In the genomic region with DNA sequence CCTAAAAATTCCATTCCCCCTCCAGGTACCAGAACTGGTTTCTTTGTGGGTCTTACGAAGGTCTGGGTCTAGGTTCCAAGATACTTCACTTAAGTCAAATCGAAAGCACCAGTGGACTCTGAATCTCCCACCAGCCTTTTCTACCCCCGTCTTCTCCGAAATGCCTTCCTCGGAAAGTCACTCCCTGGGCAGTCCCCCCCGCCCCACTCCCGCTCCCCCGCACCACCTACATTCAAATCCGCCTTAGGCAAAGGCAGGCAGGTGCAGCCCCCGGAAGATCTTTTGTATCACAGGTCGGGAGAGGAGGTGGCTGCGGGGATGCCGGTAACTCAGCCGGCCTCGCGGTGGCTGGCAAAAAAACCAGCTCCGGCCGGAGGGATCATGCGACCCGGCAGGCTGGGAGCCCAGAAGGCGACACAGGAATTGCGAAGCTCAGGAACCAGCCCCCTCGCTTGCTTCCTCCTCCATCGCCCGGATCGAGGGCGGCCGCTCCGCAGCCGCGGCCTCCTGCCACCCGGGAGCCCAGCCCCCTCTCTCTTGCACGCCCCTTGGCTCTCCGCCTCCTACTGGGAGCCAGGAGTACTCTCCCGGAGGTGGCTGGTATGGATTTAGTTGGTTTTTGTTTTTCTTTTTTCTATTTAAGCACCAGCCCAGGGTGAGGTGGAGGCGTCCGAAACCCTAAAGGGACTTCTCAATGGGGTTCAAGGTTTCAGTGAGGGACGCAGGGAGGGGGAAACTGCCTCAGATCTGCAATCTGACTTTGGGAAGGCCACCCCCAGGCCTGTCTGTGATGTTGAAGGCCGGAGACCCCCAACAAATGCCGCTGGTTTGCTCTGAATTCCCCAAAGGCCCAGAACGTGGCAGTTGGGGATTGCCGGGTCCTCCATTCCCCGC, we compare ENCODE assay signal across 1 cellular context.
TF ChIP-seq lines count a peak whose summit lies in the region.

A gene (minus strand): TSS at position 481 of the 894 bp plus-strand sequence. CDS start 650 bp downstream, outside the sequence.

TF ChIP-seq in H1, 55 proteins besides CTCF, POLR2A, EP300 and RAD21:
- TF ChIP-seq TAF7 (optimal IDR thresholded peaks at IDR 0.05; ENCODE audit: borderline replicate concordance, low read depth, low read length) (peak; percentile 60), KDM5A (IDR thresholded peaks at IDR 0.05; ENCODE audit: low read length) (no peak), CREB1 (IDR thresholded peaks at IDR 0.05) (no peak), BACH1 (IDR thresholded peaks at IDR 0.05; ENCODE audit: low read length) (no peak), TEAD4 (IDR thresholded peaks at IDR 0.05; ENCODE audit: low read depth, low read length) (no peak; the same call in 1 of the 2 replicates), EZH2 (IDR thresholded peaks at IDR 0.05; ENCODE audit: low read depth, low read length, severe bottlenecking) (no peak), TAF1 (IDR thresholded peaks at IDR 0.05; ENCODE audit: low read depth, low read length) (peak; percentile 77), CTBP2 (IDR thresholded peaks at IDR 0.05; ENCODE audit: borderline replicate concordance, insufficient read depth, insufficient read length, low read length) (peak; percentile 44), NRF1 (IDR thresholded peaks at IDR 0.05; ENCODE audit: low read depth, low read length) (no peak), YY1 (IDR thresholded peaks at IDR 0.05; ENCODE audit: low read depth, low read length) (no peak), RBBP5 (IDR thresholded peaks at IDR 0.05; ENCODE audit: borderline replicate concordance, low read depth, low read length) (peak; percentile 72; the same call in 1 of the 2 replicates), MAFK (IDR thresholded peaks at IDR 0.05; ENCODE audit: low read depth, low read length) (no peak), KDM1A (IDR thresholded peaks at IDR 0.05; ENCODE audit: borderline replicate concordance, low read length) (no peak), GTF2F1 (IDR thresholded peaks at IDR 0.05; ENCODE audit: borderline replicate concordance, low read depth, low read length) (no peak), TBP (IDR thresholded peaks at IDR 0.05; ENCODE audit: low read depth, low read length) (peak; percentile 34), TCF12 (IDR thresholded peaks at IDR 0.05; ENCODE audit: low read depth, low read length) (no peak), POLR2AphosphoS5 (IDR thresholded peaks at IDR 0.05; ENCODE audit: low read depth, low read length) (peak; percentile 74; the same call in 1 of the 2 replicates), RXRA (IDR thresholded peaks at IDR 0.05; ENCODE audit: insufficient read depth, low read depth, low read length) (no peak), SP2 (IDR thresholded peaks at IDR 0.05; ENCODE audit: low read length) (no peak), BCL11A (IDR thresholded peaks at IDR 0.05; ENCODE audit: low read depth in 2 of 2, low read length in 2 of 2) (no peak), JUN (IDR thresholded peaks at IDR 0.05; ENCODE audit: low read depth, low read length) (no peak), GABPA (IDR thresholded peaks at IDR 0.05; ENCODE audit: borderline replicate concordance, insufficient read depth, low read length) (no peak; the same call in 1 of the 2 replicates), CEBPB (IDR thresholded peaks at IDR 0.05; ENCODE audit: low read depth, low read length) (no peak), SIN3A (conservative IDR thresholded peaks at IDR 0.05 in 1 of 2, IDR thresholded peaks at IDR 0.05 in 1 of 2; ENCODE audit: low read depth in 1 of 2, low read length in 2 of 2) (peak; percentile 54 to 86; a peak in 2 of 4 replicates), CHD1 (IDR thresholded peaks at IDR 0.05; ENCODE audit: low read depth, low read length) (no peak; the same call in 1 of the 2 replicates), NANOG (IDR thresholded peaks at IDR 0.05; ENCODE audit: insufficient read depth, low read depth, low read length, poor library complexity, severe bottlenecking) (no peak), HDAC6 (IDR thresholded peaks at IDR 0.05; ENCODE audit: low read depth, low read length) (no peak), SP4 (IDR thresholded peaks at IDR 0.05; ENCODE audit: low read length) (no peak; the same call in 1 of the 2 replicates), SUZ12 (IDR thresholded peaks at IDR 0.05; ENCODE audit: low read length) (no peak), ASH2L (IDR thresholded peaks at IDR 0.05; ENCODE audit: low read length) (no peak), SRF (IDR thresholded peaks at IDR 0.05; ENCODE audit: low read depth, low read length) (no peak), SAP30 (IDR thresholded peaks at IDR 0.05; ENCODE audit: insufficient read depth, insufficient replicate concordance, low read length) (peak; percentile 17), EGR1 (IDR thresholded peaks at IDR 0.05; ENCODE audit: borderline replicate concordance, low read depth, low read length) (no peak), CBX8 (IDR thresholded peaks at IDR 0.05; ENCODE audit: borderline replicate concordance, low read depth, low read length) (no peak), KDM4A (IDR thresholded peaks at IDR 0.05; ENCODE audit: low read depth, low read length, severe bottlenecking) (peak; percentile 31), JUND (IDR thresholded peaks at IDR 0.05; ENCODE audit: low read length) (no peak), SP1 (IDR thresholded peaks at IDR 0.05; ENCODE audit: low read depth, low read length) (peak; percentile 59; the same call in 1 of the 2 replicates), CHD2 (IDR thresholded peaks at IDR 0.05; ENCODE audit: low read length) (no peak), POU5F1 (IDR thresholded peaks at IDR 0.05; ENCODE audit: low read depth, low read length) (no peak), HDAC2 (IDR thresholded peaks at IDR 0.05; ENCODE audit: borderline replicate concordance in 1 of 2, low read depth in 2 of 2, low read length in 2 of 2) (peak in 1 of 2 experiments; percentile 79; a peak in 1 of 4 replicates), ZNF274 (IDR thresholded peaks at IDR 0.05; ENCODE audit: borderline replicate concordance, extremely low read depth, low read length) (no peak), RNF2 (IDR thresholded peaks at IDR 0.05; ENCODE audit: borderline replicate concordance, low read depth, low read length, missing control alignments, poor library complexity, severe bottlenecking) (no peak), BRCA1 (IDR thresholded peaks at IDR 0.05; ENCODE audit: low read depth, low read length) (no peak), RFX5 (IDR thresholded peaks at IDR 0.05; ENCODE audit: borderline replicate concordance, low read depth, low read length) (0 out of 2 replicates have a peak, but pooled peaks have one; percentile 3), SIX5 (IDR thresholded peaks at IDR 0.05; ENCODE audit: low read depth, low read length) (no peak), FOSL1 (IDR thresholded peaks at IDR 0.05; ENCODE audit: insufficient read depth, low read depth, low read length) (no peak), PHF8 (conservative IDR thresholded peaks at IDR 0.05; ENCODE audit: low read depth, low read length) (peak; percentile 5), CBX5 (IDR thresholded peaks at IDR 0.05; ENCODE audit: low read depth, low read length) (no peak)
- TF ChIP-seq, protein P1, sequence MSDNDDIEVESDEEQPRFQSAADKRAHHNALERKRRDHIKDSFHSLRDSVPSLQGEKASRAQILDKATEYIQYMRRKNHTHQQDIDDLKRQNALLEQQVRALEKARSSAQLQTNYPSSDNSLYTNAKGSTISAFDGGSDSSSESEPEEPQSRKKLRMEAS (IDR thresholded peaks at IDR 0.05) = peak; percentile 61
- TF ChIP-seq, protein P2, sequence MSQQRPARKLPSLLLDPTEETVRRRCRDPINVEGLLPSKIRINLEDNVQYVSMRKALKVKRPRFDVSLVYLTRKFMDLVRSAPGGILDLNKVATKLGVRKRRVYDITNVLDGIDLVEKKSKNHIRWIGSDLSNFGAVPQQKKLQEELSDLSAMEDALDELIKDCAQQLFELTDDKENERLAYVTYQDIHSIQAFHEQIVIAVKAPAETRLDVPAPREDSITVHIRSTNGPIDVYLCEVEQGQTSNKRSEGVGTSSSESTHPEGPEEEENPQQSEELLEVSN (IDR thresholded peaks at IDR 0.05) = no peak
- TF ChIP-seq, protein P3, sequence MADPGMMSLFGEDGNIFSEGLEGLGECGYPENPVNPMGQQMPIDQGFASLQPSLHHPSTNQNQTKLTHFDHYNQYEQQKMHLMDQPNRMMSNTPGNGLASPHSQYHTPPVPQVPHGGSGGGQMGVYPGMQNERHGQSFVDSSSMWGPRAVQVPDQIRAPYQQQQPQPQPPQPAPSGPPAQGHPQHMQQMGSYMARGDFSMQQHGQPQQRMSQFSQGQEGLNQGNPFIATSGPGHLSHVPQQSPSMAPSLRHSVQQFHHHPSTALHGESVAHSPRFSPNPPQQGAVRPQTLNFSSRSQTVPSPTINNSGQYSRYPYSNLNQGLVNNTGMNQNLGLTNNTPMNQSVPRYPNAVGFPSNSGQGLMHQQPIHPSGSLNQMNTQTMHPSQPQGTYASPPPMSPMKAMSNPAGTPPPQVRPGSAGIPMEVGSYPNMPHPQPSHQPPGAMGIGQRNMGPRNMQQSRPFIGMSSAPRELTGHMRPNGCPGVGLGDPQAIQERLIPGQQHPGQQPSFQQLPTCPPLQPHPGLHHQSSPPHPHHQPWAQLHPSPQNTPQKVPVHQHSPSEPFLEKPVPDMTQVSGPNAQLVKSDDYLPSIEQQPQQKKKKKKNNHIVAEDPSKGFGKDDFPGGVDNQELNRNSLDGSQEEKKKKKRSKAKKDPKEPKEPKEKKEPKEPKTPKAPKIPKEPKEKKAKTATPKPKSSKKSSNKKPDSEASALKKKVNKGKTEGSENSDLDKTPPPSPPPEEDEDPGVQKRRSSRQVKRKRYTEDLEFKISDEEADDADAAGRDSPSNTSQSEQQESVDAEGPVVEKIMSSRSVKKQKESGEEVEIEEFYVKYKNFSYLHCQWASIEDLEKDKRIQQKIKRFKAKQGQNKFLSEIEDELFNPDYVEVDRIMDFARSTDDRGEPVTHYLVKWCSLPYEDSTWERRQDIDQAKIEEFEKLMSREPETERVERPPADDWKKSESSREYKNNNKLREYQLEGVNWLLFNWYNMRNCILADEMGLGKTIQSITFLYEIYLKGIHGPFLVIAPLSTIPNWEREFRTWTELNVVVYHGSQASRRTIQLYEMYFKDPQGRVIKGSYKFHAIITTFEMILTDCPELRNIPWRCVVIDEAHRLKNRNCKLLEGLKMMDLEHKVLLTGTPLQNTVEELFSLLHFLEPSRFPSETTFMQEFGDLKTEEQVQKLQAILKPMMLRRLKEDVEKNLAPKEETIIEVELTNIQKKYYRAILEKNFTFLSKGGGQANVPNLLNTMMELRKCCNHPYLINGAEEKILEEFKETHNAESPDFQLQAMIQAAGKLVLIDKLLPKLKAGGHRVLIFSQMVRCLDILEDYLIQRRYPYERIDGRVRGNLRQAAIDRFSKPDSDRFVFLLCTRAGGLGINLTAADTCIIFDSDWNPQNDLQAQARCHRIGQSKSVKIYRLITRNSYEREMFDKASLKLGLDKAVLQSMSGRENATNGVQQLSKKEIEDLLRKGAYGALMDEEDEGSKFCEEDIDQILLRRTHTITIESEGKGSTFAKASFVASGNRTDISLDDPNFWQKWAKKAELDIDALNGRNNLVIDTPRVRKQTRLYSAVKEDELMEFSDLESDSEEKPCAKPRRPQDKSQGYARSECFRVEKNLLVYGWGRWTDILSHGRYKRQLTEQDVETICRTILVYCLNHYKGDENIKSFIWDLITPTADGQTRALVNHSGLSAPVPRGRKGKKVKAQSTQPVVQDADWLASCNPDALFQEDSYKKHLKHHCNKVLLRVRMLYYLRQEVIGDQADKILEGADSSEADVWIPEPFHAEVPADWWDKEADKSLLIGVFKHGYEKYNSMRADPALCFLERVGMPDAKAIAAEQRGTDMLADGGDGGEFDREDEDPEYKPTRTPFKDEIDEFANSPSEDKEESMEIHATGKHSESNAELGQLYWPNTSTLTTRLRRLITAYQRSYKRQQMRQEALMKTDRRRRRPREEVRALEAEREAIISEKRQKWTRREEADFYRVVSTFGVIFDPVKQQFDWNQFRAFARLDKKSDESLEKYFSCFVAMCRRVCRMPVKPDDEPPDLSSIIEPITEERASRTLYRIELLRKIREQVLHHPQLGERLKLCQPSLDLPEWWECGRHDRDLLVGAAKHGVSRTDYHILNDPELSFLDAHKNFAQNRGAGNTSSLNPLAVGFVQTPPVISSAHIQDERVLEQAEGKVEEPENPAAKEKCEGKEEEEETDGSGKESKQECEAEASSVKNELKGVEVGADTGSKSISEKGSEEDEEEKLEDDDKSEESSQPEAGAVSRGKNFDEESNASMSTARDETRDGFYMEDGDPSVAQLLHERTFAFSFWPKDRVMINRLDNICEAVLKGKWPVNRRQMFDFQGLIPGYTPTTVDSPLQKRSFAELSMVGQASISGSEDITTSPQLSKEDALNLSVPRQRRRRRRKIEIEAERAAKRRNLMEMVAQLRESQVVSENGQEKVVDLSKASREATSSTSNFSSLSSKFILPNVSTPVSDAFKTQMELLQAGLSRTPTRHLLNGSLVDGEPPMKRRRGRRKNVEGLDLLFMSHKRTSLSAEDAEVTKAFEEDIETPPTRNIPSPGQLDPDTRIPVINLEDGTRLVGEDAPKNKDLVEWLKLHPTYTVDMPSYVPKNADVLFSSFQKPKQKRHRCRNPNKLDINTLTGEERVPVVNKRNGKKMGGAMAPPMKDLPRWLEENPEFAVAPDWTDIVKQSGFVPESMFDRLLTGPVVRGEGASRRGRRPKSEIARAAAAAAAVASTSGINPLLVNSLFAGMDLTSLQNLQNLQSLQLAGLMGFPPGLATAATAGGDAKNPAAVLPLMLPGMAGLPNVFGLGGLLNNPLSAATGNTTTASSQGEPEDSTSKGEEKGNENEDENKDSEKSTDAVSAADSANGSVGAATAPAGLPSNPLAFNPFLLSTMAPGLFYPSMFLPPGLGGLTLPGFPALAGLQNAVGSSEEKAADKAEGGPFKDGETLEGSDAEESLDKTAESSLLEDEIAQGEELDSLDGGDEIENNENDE (IDR thresholded peaks at IDR 0.05; ENCODE audit: insufficient replicate concordance, low read length) = no peak
- TF ChIP-seq, protein P4, sequence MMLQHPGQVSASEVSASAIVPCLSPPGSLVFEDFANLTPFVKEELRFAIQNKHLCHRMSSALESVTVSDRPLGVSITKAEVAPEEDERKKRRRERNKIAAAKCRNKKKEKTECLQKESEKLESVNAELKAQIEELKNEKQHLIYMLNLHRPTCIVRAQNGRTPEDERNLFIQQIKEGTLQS (IDR thresholded peaks at IDR 0.05; ENCODE audit: insufficient read depth, low read depth, low read length) = 0 out of 2 replicates have a peak, but pooled peaks have one; percentile 9
- TF ChIP-seq, protein P5, sequence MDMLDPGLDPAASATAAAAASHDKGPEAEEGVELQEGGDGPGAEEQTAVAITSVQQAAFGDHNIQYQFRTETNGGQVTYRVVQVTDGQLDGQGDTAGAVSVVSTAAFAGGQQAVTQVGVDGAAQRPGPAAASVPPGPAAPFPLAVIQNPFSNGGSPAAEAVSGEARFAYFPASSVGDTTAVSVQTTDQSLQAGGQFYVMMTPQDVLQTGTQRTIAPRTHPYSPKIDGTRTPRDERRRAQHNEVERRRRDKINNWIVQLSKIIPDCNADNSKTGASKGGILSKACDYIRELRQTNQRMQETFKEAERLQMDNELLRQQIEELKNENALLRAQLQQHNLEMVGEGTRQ (IDR thresholded peaks at IDR 0.05; ENCODE audit: low read length) = no peak
- TF ChIP-seq, protein P6, sequence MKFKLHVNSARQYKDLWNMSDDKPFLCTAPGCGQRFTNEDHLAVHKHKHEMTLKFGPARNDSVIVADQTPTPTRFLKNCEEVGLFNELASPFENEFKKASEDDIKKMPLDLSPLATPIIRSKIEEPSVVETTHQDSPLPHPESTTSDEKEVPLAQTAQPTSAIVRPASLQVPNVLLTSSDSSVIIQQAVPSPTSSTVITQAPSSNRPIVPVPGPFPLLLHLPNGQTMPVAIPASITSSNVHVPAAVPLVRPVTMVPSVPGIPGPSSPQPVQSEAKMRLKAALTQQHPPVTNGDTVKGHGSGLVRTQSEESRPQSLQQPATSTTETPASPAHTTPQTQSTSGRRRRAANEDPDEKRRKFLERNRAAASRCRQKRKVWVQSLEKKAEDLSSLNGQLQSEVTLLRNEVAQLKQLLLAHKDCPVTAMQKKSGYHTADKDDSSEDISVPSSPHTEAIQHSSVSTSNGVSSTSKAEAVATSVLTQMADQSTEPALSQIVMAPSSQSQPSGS (IDR thresholded peaks at IDR 0.05; ENCODE audit: low read length) = no peak
